In genomic region chr10:99777918-99778716, GRCh38 we compare ENCODE assay signal across 1 cellular context.
TF ChIP-seq lines count a peak whose summit lies in the region.

No MANE protein-coding gene starts in this region.

TF ChIP-seq in SK-N-SH, 30 proteins besides CTCF, POLR2A, EP300 and RAD21 (continued from another document):
- TF ChIP-seq, protein P1, sequence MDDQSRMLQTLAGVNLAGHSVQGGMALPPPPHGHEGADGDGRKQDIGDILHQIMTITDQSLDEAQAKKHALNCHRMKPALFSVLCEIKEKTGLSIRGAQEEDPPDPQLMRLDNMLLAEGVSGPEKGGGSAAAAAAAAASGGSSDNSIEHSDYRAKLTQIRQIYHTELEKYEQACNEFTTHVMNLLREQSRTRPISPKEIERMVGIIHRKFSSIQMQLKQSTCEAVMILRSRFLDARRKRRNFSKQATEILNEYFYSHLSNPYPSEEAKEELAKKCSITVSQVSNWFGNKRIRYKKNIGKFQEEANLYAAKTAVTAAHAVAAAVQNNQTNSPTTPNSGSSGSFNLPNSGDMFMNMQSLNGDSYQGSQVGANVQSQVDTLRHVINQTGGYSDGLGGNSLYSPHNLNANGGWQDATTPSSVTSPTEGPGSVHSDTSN (IDR thresholded peaks at IDR 0.05), result no peak
- TF ChIP-seq, protein P2, sequence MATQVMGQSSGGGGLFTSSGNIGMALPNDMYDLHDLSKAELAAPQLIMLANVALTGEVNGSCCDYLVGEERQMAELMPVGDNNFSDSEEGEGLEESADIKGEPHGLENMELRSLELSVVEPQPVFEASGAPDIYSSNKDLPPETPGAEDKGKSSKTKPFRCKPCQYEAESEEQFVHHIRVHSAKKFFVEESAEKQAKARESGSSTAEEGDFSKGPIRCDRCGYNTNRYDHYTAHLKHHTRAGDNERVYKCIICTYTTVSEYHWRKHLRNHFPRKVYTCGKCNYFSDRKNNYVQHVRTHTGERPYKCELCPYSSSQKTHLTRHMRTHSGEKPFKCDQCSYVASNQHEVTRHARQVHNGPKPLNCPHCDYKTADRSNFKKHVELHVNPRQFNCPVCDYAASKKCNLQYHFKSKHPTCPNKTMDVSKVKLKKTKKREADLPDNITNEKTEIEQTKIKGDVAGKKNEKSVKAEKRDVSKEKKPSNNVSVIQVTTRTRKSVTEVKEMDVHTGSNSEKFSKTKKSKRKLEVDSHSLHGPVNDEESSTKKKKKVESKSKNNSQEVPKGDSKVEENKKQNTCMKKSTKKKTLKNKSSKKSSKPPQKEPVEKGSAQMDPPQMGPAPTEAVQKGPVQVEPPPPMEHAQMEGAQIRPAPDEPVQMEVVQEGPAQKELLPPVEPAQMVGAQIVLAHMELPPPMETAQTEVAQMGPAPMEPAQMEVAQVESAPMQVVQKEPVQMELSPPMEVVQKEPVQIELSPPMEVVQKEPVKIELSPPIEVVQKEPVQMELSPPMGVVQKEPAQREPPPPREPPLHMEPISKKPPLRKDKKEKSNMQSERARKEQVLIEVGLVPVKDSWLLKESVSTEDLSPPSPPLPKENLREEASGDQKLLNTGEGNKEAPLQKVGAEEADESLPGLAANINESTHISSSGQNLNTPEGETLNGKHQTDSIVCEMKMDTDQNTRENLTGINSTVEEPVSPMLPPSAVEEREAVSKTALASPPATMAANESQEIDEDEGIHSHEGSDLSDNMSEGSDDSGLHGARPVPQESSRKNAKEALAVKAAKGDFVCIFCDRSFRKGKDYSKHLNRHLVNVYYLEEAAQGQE (IDR thresholded peaks at IDR 0.05; ENCODE audit: low read depth, low read length), result no peak
- TF ChIP-seq, protein P3, sequence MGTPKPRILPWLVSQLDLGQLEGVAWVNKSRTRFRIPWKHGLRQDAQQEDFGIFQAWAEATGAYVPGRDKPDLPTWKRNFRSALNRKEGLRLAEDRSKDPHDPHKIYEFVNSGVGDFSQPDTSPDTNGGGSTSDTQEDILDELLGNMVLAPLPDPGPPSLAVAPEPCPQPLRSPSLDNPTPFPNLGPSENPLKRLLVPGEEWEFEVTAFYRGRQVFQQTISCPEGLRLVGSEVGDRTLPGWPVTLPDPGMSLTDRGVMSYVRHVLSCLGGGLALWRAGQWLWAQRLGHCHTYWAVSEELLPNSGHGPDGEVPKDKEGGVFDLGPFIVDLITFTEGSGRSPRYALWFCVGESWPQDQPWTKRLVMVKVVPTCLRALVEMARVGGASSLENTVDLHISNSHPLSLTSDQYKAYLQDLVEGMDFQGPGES (IDR thresholded peaks at IDR 0.05; ENCODE audit: low read depth, low read length), result no peak
- TF ChIP-seq SMC3 (IDR thresholded peaks at IDR 0.05; ENCODE audit: low read depth, low read length), result no peak
- TF ChIP-seq ELF1 (IDR thresholded peaks at IDR 0.05), result no peak
- no peak for TF ChIP-seq TAF1 (IDR thresholded peaks at IDR 0.05; ENCODE audit: borderline replicate concordance, low read depth, low read length)
- TF ChIP-seq RFX5 (IDR thresholded peaks at IDR 0.05; ENCODE audit: low read length), result no peak
